9 cellular contexts compared by ENCODE assay signal in the genomic region with DNA sequence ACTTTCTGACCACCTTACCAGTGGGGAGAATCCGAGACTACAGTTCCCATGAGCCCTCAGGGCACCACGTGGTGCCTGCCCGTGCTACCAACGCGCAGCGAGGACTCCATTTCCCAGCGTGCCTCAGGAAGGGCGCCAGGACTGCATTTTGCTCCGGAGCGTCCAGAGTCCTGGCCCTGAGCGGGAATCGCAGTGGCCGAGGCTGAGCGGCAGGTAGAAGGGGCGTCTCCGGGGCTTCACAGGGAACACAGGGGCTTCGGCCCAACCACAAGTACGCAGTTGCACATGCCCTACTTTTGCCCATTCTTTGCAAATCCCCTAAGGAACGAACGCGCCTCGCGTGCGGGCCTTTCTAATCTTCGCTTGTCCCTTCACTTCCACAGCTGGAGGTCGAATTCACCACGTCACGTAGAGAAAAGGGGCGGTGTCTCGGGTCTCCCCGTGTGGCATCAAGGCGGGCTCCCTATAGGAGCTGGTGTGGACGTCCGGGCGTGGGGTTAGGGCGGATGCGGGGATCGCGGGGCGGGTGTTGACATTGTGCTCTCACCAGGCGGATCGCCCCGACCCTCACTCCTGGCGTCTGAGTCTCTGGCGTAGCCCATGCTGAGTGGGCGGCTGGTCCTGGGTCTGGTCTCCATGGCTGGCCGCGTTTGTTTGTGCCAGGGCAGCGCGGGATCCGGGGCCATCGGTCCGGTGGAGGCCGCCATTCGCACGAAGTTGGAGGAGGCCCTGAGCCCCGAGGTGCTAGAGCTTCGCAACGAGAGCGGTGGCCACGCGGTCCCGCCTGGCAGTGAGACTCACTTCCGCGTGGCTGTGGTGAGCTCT. TPM values are rescaled to one million over a fixed set of nuclear protein-coding genes. Genes with fewer than 3 reads are reported as not detected.
A peak's percentile ranks its signal among the peaks of the same experiment; 100 is the strongest.
DNase-seq lines count a peak whose midpoint lies in the region; ATAC-seq, FAIRE-seq and TF ChIP-seq lines count a peak whose summit lies in the region.
"Had no signal": no experiment of that assay in that cellular context is flagged by ENCODE, and none has a peak within 500 bp of the region (broad histone marks: within the 10 kb centered on the region; RNA-seq: fewer than 3 reads in every experiment).

A gene with protein sequence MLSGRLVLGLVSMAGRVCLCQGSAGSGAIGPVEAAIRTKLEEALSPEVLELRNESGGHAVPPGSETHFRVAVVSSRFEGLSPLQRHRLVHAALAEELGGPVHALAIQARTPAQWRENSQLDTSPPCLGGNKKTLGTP (plus strand): TSS at position 109 of the 825 bp plus-strand sequence. CDS start 492 bp downstream, at position 601.

- no peaks in the 10 kb centered on the region for H3K79me2 ChIP-seq in keratinocyte (ENCODE audit: control insufficient read depth, insufficient read depth, low read length)

- no peak for TF ChIP-seq RAD21 in A549 (conservative IDR thresholded peaks at IDR 0.05 in 1 of 2, IDR thresholded peaks at IDR 0.05 in 1 of 2)

- H3K4me2 ChIP-seq in A549 (peak within 1 kb of the TSS; percentile 80), keratinocyte (ENCODE audit: control insufficient read depth, extremely low read depth, insufficient read depth, low read depth, low read length) (peak within 1 kb of the TSS; percentile 70)

- ATAC-seq in A549, result peak; percentile 99 to 100
- ATAC-seq in GM18873 (IDR thresholded peaks at IDR 0.05; ENCODE audit: low FRiP score, unreplicated experiment), result peak; percentile 53
- ATAC-seq in HG03175 (IDR thresholded peaks at IDR 0.05; ENCODE audit: unreplicated experiment), result peak; percentile 96

- TF ChIP-seq EP300 in A549 (IDR thresholded peaks at IDR 0.05), result no peak

- H3K9me3 ChIP-seq in A549 (no peaks in the 10 kb centered on the region), keratinocyte (ENCODE audit: control insufficient read depth, low read depth, low read length) (no peaks in the 10 kb centered on the region)

- H3K4me3 ChIP-seq in A549, result peak within 1 kb of the TSS; percentile 53
- peak within 1 kb of the TSS; percentile 42 to 61 (median 50) for H3K4me3 ChIP-seq in keratinocyte (ENCODE audit: control insufficient read depth in 2 of 3, extremely low read depth in 1 of 3, insufficient read depth in 2 of 3, low read depth in 1 of 3, low read length in 3 of 3)

- peak within 1 kb of the TSS; percentile 67 for H2AFZ ChIP-seq in keratinocyte (ENCODE audit: control insufficient read depth, low read length)

- dilution Hi-C loops in keratinocyte (cut with MboI; ENCODE audit: extremely low pct_ligation_motif_present, low sequenced_read_pairs), result no loop called here

- DNase-seq in A549 (ENCODE audit: low read depth in 1 of 2, low spot score in 1 of 2) (peak; percentile 93 to 97), NCI-H345 (lab: John Stamatoyannopoulos, UW) (peak; percentile 99), cerebellum (ENCODE audit: low spot score) (peak; percentile 95), keratinocyte (ENCODE audit: low read depth, low spot score) (no peak)
- DNase-seq in activated CD4-positive, alpha-beta T cell treated with anti-CD3 and anti-CD28 coated beads for 1 hour, result peak; percentile 71
- DNase-seq in stimulated activated CD4-positive, alpha-beta T cell treated with anti-CD3 and anti-CD28 coated beads, Interleukin-15, amount 100 ng/mL, for 1 hour (ENCODE audit: low read depth in 1 of 2, low spot score in 1 of 2), result peak; percentile 53 to 63

- POLR2A ChIA-PET in A549 (lab: Yijun Ruan, JAX), result interaction anchor here (0.6 to 2.5 kb wide), 3 partner anchors 12 to 287 kb away, joined by 3 to 19 read pairs (median 4); a partner anchor contains a TSS

- H3K36me3 ChIP-seq in keratinocyte (ENCODE audit: control insufficient read depth in 2 of 2, extremely low read depth in 1 of 2, insufficient read depth in 2 of 2, low read length in 2 of 2), result no peaks in the 10 kb centered on the region

- peak; percentile 80 for TF ChIP-seq POLR2A in A549 (IDR thresholded peaks at IDR 0.05; ENCODE audit: low read length)

- H3K27me3 ChIP-seq in keratinocyte (ENCODE audit: control insufficient read depth, extremely low read depth, insufficient read depth, low read length), result no peaks in the 10 kb centered on the region

- CTCF ChIA-PET in A549 (lab: Yijun Ruan, JAX), result interaction anchor here (0.6 to 2.2 kb wide), 3 partner anchors 11 to 133 kb away, joined by 3 to 7 read pairs (median 4); a partner anchor contains a TSS

- TF ChIP-seq CTCF in A549 (IDR thresholded peaks at IDR 0.05) (no peak), keratinocyte (optimal IDR thresholded peaks at IDR 0.05 in 1 of 3, IDR thresholded peaks at IDR 0.05 in 1 of 3, conservative IDR thresholded peaks at IDR 0.05 in 1 of 3; ENCODE audit: extremely low read depth in 1 of 3, insufficient read depth in 2 of 3, low read length in 3 of 3) (no peak)

- H3K9ac ChIP-seq in keratinocyte (ENCODE audit: control insufficient read depth, extremely low read depth, insufficient read depth, low read length), result peak within 1 kb of the TSS; percentile 63

- no peaks in the 10 kb centered on the region for H3K9me1 ChIP-seq in keratinocyte (ENCODE audit: control insufficient read depth, extremely low read depth, insufficient read depth, low read length)

- peaks cover 8% of the 10 kb centered on the region for H3K4me1 ChIP-seq in A549
- H3K4me1 ChIP-seq in keratinocyte (ENCODE audit: control insufficient read depth, extremely low read depth, insufficient read depth, low read length), result peaks cover 9% of the 10 kb centered on the region

- FAIRE-seq in A549 (lab: Jason Lieb, UNC), result peak; percentile 54
- FAIRE-seq in keratinocyte (lab: Jason Lieb, UNC), result peak; percentile 73
- FAIRE-seq: G401.6 had no signal

- WGBS in A549 (ENCODE audit: missing lambda C conversion rate), result 27% methylated on average over 42 of the region's 65 CpGs

- H3K27ac ChIP-seq in A549, result peak within 1 kb of the TSS; percentile 82 to 91
- peak within 1 kb of the TSS; percentile 50 for H3K27ac ChIP-seq in keratinocyte (ENCODE audit: control insufficient read depth, insufficient read depth, low read length)

- H4K20me1 ChIP-seq in keratinocyte (ENCODE audit: control insufficient read depth, extremely low read depth, insufficient read depth, low read length), result no peaks in the 10 kb centered on the region

TF ChIP-seq in A549, 52 proteins besides CTCF, POLR2A, EP300 and RAD21 (continues in another document):
- no peak for TF ChIP-seq ZSCAN20 (CRISPR knock-in tag; IDR thresholded peaks at IDR 0.05)
- TF ChIP-seq FOXS1 (CRISPR knock-in tag; IDR thresholded peaks at IDR 0.05), result no peak
- TF ChIP-seq ZFP36 (IDR thresholded peaks at IDR 0.05; ENCODE audit: borderline replicate concordance, partially characterized antibody), result no peak
- TF ChIP-seq, protein P1, sequence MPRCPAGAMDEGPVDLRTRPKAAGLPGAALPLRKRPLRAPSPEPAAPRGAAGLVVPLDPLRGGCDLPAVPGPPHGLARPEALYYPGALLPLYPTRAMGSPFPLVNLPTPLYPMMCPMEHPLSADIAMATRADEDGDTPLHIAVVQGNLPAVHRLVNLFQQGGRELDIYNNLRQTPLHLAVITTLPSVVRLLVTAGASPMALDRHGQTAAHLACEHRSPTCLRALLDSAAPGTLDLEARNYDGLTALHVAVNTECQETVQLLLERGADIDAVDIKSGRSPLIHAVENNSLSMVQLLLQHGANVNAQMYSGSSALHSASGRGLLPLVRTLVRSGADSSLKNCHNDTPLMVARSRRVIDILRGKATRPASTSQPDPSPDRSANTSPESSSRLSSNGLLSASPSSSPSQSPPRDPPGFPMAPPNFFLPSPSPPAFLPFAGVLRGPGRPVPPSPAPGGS (IDR thresholded peaks at IDR 0.05), result peak; percentile 26; the same call in 1 of the 3 replicates
- TF ChIP-seq FOSL2 (IDR thresholded peaks at IDR 0.05), result no peak
- TF ChIP-seq FOSL2 (CRISPR knock-in tag; IDR thresholded peaks at IDR 0.05), result no peak
- TF ChIP-seq, protein P2, sequence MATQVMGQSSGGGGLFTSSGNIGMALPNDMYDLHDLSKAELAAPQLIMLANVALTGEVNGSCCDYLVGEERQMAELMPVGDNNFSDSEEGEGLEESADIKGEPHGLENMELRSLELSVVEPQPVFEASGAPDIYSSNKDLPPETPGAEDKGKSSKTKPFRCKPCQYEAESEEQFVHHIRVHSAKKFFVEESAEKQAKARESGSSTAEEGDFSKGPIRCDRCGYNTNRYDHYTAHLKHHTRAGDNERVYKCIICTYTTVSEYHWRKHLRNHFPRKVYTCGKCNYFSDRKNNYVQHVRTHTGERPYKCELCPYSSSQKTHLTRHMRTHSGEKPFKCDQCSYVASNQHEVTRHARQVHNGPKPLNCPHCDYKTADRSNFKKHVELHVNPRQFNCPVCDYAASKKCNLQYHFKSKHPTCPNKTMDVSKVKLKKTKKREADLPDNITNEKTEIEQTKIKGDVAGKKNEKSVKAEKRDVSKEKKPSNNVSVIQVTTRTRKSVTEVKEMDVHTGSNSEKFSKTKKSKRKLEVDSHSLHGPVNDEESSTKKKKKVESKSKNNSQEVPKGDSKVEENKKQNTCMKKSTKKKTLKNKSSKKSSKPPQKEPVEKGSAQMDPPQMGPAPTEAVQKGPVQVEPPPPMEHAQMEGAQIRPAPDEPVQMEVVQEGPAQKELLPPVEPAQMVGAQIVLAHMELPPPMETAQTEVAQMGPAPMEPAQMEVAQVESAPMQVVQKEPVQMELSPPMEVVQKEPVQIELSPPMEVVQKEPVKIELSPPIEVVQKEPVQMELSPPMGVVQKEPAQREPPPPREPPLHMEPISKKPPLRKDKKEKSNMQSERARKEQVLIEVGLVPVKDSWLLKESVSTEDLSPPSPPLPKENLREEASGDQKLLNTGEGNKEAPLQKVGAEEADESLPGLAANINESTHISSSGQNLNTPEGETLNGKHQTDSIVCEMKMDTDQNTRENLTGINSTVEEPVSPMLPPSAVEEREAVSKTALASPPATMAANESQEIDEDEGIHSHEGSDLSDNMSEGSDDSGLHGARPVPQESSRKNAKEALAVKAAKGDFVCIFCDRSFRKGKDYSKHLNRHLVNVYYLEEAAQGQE (IDR thresholded peaks at IDR 0.05), result no peak

RNA-seq across cellular contexts. Expression of the gene that starts here (rescaled TPM):
- polyA plus RNA-seq in A549 (2011; rRNA removed) (26.7 and 27.5 TPM in 2 replicates), A549 (2017; fragmentation: RNase III; extraction: RNeasy Plus Mini Kit Qiagen cat#74134 plus additional on column Dnase treatment) (22.8 to 25.4 TPM (median 23.7 TPM) in 3 replicates), keratinocyte (9.5 to 15.4 TPM (median 13.8 TPM) in 3 replicates)
- polyA plus RNA-seq in A549 (2012; cell fraction: cytosol; rRNA removed), result 52.7 and 54.8 TPM in 2 replicates
- 39.5 and 45.1 TPM in 2 replicates for polyA plus RNA-seq in A549 (2012; cell fraction: nucleus; rRNA removed)
- polyA minus RNA-seq in A549 (2011; rRNA and poly(A)+ RNA removed), result 2.6 and 2.8 TPM in 2 replicates
- 6.5 TPM for total RNA-seq in cerebellum
- 8.4 TPM for polyA plus RNA-seq in keratinocyte (2011; ENCODE audit: low read depth)
- 8.7 and 15.9 TPM in 2 replicates for polyA plus RNA-seq in keratinocyte (2011; cell fraction: cytosol; rRNA removed)
- 10.7 and 13.0 TPM in 2 replicates for polyA plus RNA-seq in keratinocyte (2011; cell fraction: nucleus; rRNA removed)
- 9.5 and 17.6 TPM in 2 replicates for polyA plus RNA-seq in keratinocyte (2012; ENCODE audit: low replicate concordance)
- 1.9 to 2.2 TPM in 2 of 3 replicates, not detected in the other for polyA minus RNA-seq in keratinocyte
- polyA minus RNA-seq in keratinocyte (2011; cell fraction: cytosol; rRNA and poly(A)+ RNA removed), result 5.0 TPM
- polyA minus RNA-seq in keratinocyte (2011; cell fraction: nucleus; rRNA and poly(A)+ RNA removed), result 2.6 and 3.3 TPM in 2 replicates
